ENCODE assay signal across 8 cellular contexts in genomic region chr7:129644634-129645230, GRCh38. TPM values are rescaled to one million over a fixed set of nuclear protein-coding genes. Genes with fewer than 3 reads are reported as not detected.
DNase-seq lines count a peak whose midpoint lies in the region; ATAC-seq and TF ChIP-seq lines count a peak whose summit lies in the region.

No MANE protein-coding gene starts in this region.

- no peak for ATAC-seq in foreskin keratinocyte
- ATAC-seq in HG03439 (IDR thresholded peaks at IDR 0.05; ENCODE audit: unreplicated experiment), result no peak
- no peak for ATAC-seq in HG02870 (IDR thresholded peaks at IDR 0.05; ENCODE audit: unreplicated experiment)

- no peaks in the 10 kb centered on the region for H3K36me3 Mint-ChIP-seq in Calu3 (ENCODE audit: insufficient read depth, unreplicated experiment)

- peaks cover 5% of the 10 kb centered on the region for H3K4me1 ChIP-seq in SJCRH30
- H3K4me1 ChIP-seq in foreskin keratinocyte, result peaks cover 2% of the 10 kb centered on the region

- intact Hi-C loops in Calu3 (cut with micrococcal nuclease; ENCODE audit: unreplicated experiment), result loop anchor here (5.0 kb wide), 2 partner anchors 162 to 277 kb away; no protein-coding TSS in a partner anchor

- BruUV-seq in Calu3 (replicated peaks; lab: Mats Ljungman, UMichigan), result no TSS peak

- DNase-seq in Calu3 (peak; percentile 22), LNCaP clone FGC (ENCODE audit: low read depth) (peak; percentile 32), SJCRH30 (peak; percentile 29 to 70), foreskin keratinocyte (peak in 1 of 2 donors; percentile 28), stromal cell of bone marrow (ENCODE audit: low read depth) (peak; percentile 28), activated T-cell treated with anti-CD3 and anti-CD28 coated beads for 4 hours (no peak)

- H3K27me3 ChIP-seq in SJCRH30 (no peaks in the 10 kb centered on the region), foreskin keratinocyte (no peaks in the 10 kb centered on the region)

- H3K27ac Mint-ChIP-seq in Calu3 (ENCODE audit: unreplicated experiment), result no peak overlapping the region

- no peaks in the 10 kb centered on the region for H3K27me3 Mint-ChIP-seq in Calu3 (ENCODE audit: unreplicated experiment)

- peaks cover 3% of the 10 kb centered on the region for H3K9me3 Mint-ChIP-seq in Calu3 (ENCODE audit: low read depth, unreplicated experiment)

- H3K4me3 Mint-ChIP-seq in Calu3 (ENCODE audit: low read depth, unreplicated experiment), result no peak overlapping the region

- no peaks in the 10 kb centered on the region for H3K36me3 ChIP-seq in SJCRH30

- peaks cover 33% of the 10 kb centered on the region for H3K4me1 Mint-ChIP-seq in Calu3 (ENCODE audit: low read depth, unreplicated experiment)

- CTCF ChIA-PET in Calu3 (lab: Charles Lee), result interaction anchor here (0.6 to 1.9 kb wide), 3 partner anchors 32 to 277 kb away, joined by 4 to 8 read pairs (median 6); no protein-coding TSS in a partner anchor

- H3K27ac ChIP-seq in SJCRH30 (no peak overlapping the region), foreskin keratinocyte (no peak overlapping the region)

- H3K4me3 ChIP-seq in LNCaP clone FGC (ENCODE audit: low read depth, low read length) (no peak overlapping the region), SJCRH30 (no peak overlapping the region)

- no peaks in the 10 kb centered on the region for H3K9me3 ChIP-seq in SJCRH30 (replicated peaks)

- TF ChIP-seq CTCF in Calu3 (IDR thresholded peaks at IDR 0.05; ENCODE audit: unreplicated experiment), result peak; percentile 31
- TF ChIP-seq CTCF in LNCaP clone FGC (IDR thresholded peaks at IDR 0.05; ENCODE audit: control insufficient read depth, extremely low read depth, insufficient read depth), result peak; percentile 57
- TF ChIP-seq CTCF in foreskin keratinocyte (conservative IDR thresholded peaks at IDR 0.05), result peak; percentile 75

RNA-seq across cellular contexts. Expression of gene NRF1, which starts 33.2 kb away (rescaled TPM):
- total RNA-seq in Calu3 (2022) (17.6 and 22.1 TPM in 2 replicates), foreskin keratinocyte (11.6 and 11.7 TPM in 2 replicates)
- 11.8 and 14.0 TPM in 2 replicates for total RNA-seq in SJCRH30 (2014; rRNA removed; shearing (Covaris generic))
- polyA plus RNA-seq in foreskin keratinocyte, result 4.8 and 6.4 TPM in 2 replicates
